ENCODE assay signal across 9 cellular contexts in genomic region chr2:112869258-112869842, GRCh38. TPM values are rescaled to one million over a fixed set of nuclear protein-coding genes. Genes with fewer than 3 reads are reported as not detected.
DNase-seq lines count a peak whose midpoint lies in the region; ATAC-seq and TF ChIP-seq lines count a peak whose summit lies in the region.
"Had no signal": no experiment of that assay in that cellular context is flagged by ENCODE, and none has a peak within 500 bp of the region (broad histone marks: within the 10 kb centered on the region; RNA-seq: fewer than 3 reads in every experiment).

No MANE protein-coding gene starts in this region.

- in situ Hi-C loops in KBM-7 (cut with MboI; ENCODE audit: low pct_unique_long_range_greater_than_20kb, low sequenced_read_pairs) = no loop called here

- no peak for ATAC-seq in stimulated activated naive CD8-positive, alpha-beta T cell treated with anti-CD3 and anti-CD28 coated beads, Interleukin-15, Interleukin-2, amounts not matched to agents 100 U/mL and 50 U/mL, for 24 hours
- no peak for ATAC-seq in HG03439 (IDR thresholded peaks at IDR 0.05; ENCODE audit: unreplicated experiment)
- no peak for ATAC-seq in HG03097 (IDR thresholded peaks at IDR 0.05; ENCODE audit: low FRiP score, unreplicated experiment)

- no peak overlapping the region for H3K4me3 ChIP-seq in fibroblast of villous mesenchyme (ENCODE audit: low read depth, low read length)
- H3K4me3 ChIP-seq: vagina had no signal

- TF ChIP-seq CTCF in fibroblast of villous mesenchyme (IDR thresholded peaks at IDR 0.05; ENCODE audit: insufficient read depth, low read depth, low read length) = no peak

- DNase-seq in AG20443 (ENCODE audit: low spot score) = peak; percentile 73
- DNase-seq in KBM-7 = peak; percentile 80
- DNase-seq in SHP77 (lab: John Stamatoyannopoulos, UW) = peak; percentile 8 to 48
- peak; percentile 89 for DNase-seq in fibroblast of villous mesenchyme (ENCODE audit: low read depth)
- peak; percentile 41 for DNase-seq in stimulated activated naive CD8-positive, alpha-beta T cell treated with anti-CD3 and anti-CD28 coated beads, Interleukin-15, Interleukin-2, amounts not matched to agents 100 U/mL and 50 U/mL, for 24 hours
- no peak for DNase-seq in T-helper 9 cell

RNA-seq across cellular contexts. Expression of gene IL1B, which starts 32.8 kb away (rescaled TPM):
- 2.6 TPM in 2 replicates for total RNA-seq in fibroblast of villous mesenchyme

RNA-seq across cellular contexts. Expression of gene IL37, which starts 41.6 kb away (rescaled TPM):
- total RNA-seq in fibroblast of villous mesenchyme = 0.32 TPM in 1 of 2 replicates, not detected in the other
- total RNA-seq: vagina had no signal
